In genomic region chr12:11650279-11650696, GRCh38 we compare ENCODE assay signal across 8 cellular contexts. TPM values are rescaled to one million over a fixed set of nuclear protein-coding genes. Genes with fewer than 3 reads are reported as not detected.
DNase-seq lines count a peak whose midpoint lies in the region; ATAC-seq lines count a peak whose summit lies in the region.

No MANE protein-coding gene starts in this region.

- no peaks in the 10 kb centered on the region for H3K27me3 Mint-ChIP-seq in activated naive CD4-positive, alpha-beta T cell treated with anti-CD3 and anti-CD28 coated beads for 36 hours (ENCODE audit: low read depth)
- peaks cover 9 to 22% (median 11%) of the 10 kb centered on the region in 3 donors for H3K27me3 Mint-ChIP-seq in immature natural killer cell (ENCODE audit: low read depth in 3 of 3)

- H3K4me3 ChIP-seq in thymus (ENCODE audit: low read length): peak overlapping the region; percentile 99

- ATAC-seq in activated naive CD4-positive, alpha-beta T cell treated with anti-CD3 and anti-CD28 coated beads, Interleukin-2, amount 50 U/mL, for 72 hours: no peak
- ATAC-seq in HG03280 (IDR thresholded peaks at IDR 0.05; ENCODE audit: unreplicated experiment): no peak

- H3K27me3 ChIP-seq in thymus (ENCODE audit: control insufficient read depth, insufficient read depth): no peaks in the 10 kb centered on the region

- CTCF ChIA-PET in activated naive CD4-positive, alpha-beta T cell treated with anti-CD3 and anti-CD28 coated beads for 36 hours (lab: Charles Lee): interaction anchor here (0.7 to 1.5 kb wide), 4 partner anchors 80 to 128 kb away, joined by 3 to 4 read pairs (median 4); no protein-coding TSS in a partner anchor

- H3K4me1 ChIP-seq in thymus (ENCODE audit: control insufficient read depth, insufficient read depth, low read length): peaks cover 25% of the 10 kb centered on the region

- H3K27ac ChIP-seq in thymus (ENCODE audit: low read depth): peak overlapping the region; percentile 94

- peak; percentile 63 for DNase-seq in activated naive CD4-positive, alpha-beta T cell treated with anti-CD3 and anti-CD28 coated beads for 36 hours
- DNase-seq in activated naive CD4-positive, alpha-beta T cell treated with Interleukin-2 at 50 U/mL for 16 hours: no peak
- DNase-seq in activated naive CD4-positive, alpha-beta T cell treated with anti-CD3 and anti-CD28 coated beads, Interleukin-2, amount 50 U/mL, for 72 hours (ENCODE audit: low spot score in 2 of 2): no peak
- DNase-seq in immature natural killer cell (no peak), NCI-H526 treated with DMSO at 0.1 percent for 48 hours (lab: John Stamatoyannopoulos, UW) (no peak), dermis blood vessel endothelial cell (no peak)

- H3K4me3 Mint-ChIP-seq in activated naive CD4-positive, alpha-beta T cell treated with anti-CD3 and anti-CD28 coated beads for 36 hours: peak overlapping the region; percentile 98
- peak overlapping the region; percentile 90 to 100 (median 99) for H3K4me3 Mint-ChIP-seq in immature natural killer cell

- peaks cover 38% of the 10 kb centered on the region for H3K4me1 Mint-ChIP-seq in activated naive CD4-positive, alpha-beta T cell treated with anti-CD3 and anti-CD28 coated beads for 36 hours (ENCODE audit: low read depth)
- peaks cover 43 to 51% of the 10 kb centered on the region in 2 donors for H3K4me1 Mint-ChIP-seq in immature natural killer cell

- peaks cover 18% of the 10 kb centered on the region for H3K36me3 Mint-ChIP-seq in activated naive CD4-positive, alpha-beta T cell treated with anti-CD3 and anti-CD28 coated beads for 36 hours (ENCODE audit: low read depth)
- H3K36me3 Mint-ChIP-seq in activated naive CD4-positive, alpha-beta T cell treated with anti-CD3 and anti-CD28 coated beads, Interleukin-2, amount 50 U/mL, for 72 hours: peaks cover 10 to 37% of the 10 kb centered on the region in 2 donors
- H3K36me3 Mint-ChIP-seq in immature natural killer cell: no peaks in the 10 kb centered on the region

- H3K9me3 Mint-ChIP-seq in activated naive CD4-positive, alpha-beta T cell treated with anti-CD3 and anti-CD28 coated beads for 36 hours: no peaks in the 10 kb centered on the region
- H3K9me3 Mint-ChIP-seq in activated naive CD4-positive, alpha-beta T cell treated with anti-CD3 and anti-CD28 coated beads, Interleukin-2, amount 50 U/mL, for 72 hours: peaks cover 0 to under 1% of the 10 kb centered on the region in 2 donors
- H3K9me3 Mint-ChIP-seq in immature natural killer cell: no peaks in the 10 kb centered on the region

- WGBS in thymus: 1% methylated on average over 17 of the region's 17 CpGs

- peak overlapping the region; percentile 99 for H3K27ac Mint-ChIP-seq in activated naive CD4-positive, alpha-beta T cell treated with anti-CD3 and anti-CD28 coated beads for 36 hours
- peak overlapping the region; percentile 94 to 99 for H3K27ac Mint-ChIP-seq in activated naive CD4-positive, alpha-beta T cell treated with anti-CD3 and anti-CD28 coated beads, Interleukin-2, amount 50 U/mL, for 72 hours
- H3K27ac Mint-ChIP-seq in immature natural killer cell: peak overlapping the region; percentile 86 to 97 (median 94)

- H3K36me3 ChIP-seq in thymus (ENCODE audit: control insufficient read depth, insufficient read depth): no peaks in the 10 kb centered on the region

- H3K9me3 ChIP-seq in thymus (ENCODE audit: control insufficient read depth): no peaks in the 10 kb centered on the region

- intact Hi-C loops in activated naive CD4-positive, alpha-beta T cell treated with anti-CD3 and anti-CD28 coated beads for 36 hours (cut with micrococcal nuclease): loop anchor here (1.0 to 10.0 kb wide), 6 partner anchors 53 to 1785 kb away; partner anchors contain the start of genes CLEC2B, GPR19 and SMIM10L1

RNA-seq across cellular contexts. Expression of gene ETV6, which starts 0.8 kb away (rescaled TPM):
- total RNA-seq in activated naive CD4-positive, alpha-beta T cell treated with anti-CD3 and anti-CD28 coated beads for 36 hours: 10 to 100 TPM; 48.1 to 48.6 TPM
- 10 to 100 TPM; 15.2 to 80.7 TPM for total RNA-seq in activated naive CD4-positive, alpha-beta T cell treated with anti-CD3 and anti-CD28 coated beads, Interleukin-2, amount 50 U/mL, for 72 hours
- polyA plus RNA-seq in immature natural killer cell: 1 to 10 TPM; 3.0 to 5.4 (median 3.2) TPM
- 15.0 TPM for polyA plus RNA-seq in thymus
- total RNA-seq in dermis blood vessel endothelial cell: 9.9 and 16.1 TPM in 2 replicates
